Comparison of ENCODE assay signal across 17 cellular contexts in the genomic region with DNA sequence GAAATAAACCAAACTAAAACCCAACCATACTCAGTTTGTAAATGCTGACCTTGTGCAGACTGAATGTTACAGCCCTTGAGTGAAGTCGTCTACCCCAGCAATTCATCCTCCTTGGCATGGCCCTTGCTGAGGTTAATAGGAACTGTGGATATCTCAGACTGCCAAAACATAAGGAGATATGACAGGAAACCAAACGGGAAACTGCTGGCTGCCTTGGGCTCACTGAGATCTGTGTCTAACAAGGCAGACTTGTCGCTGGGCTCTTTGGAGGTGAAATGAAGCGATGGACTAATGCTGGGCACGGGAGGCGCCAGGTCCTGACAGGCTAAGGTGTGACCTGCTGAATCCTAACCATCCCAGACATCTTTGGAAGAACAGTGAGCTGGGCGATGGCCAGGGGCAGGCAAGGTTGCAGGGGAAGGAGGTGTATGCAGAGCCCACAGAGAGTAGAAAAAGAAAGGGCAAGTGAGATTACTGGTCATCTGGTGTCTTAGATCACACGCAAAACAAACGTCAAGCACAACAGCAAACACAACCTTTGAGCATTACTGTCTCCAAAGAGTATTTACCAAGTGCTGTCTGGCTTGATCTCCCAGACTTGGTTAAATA. TPM values are rescaled to one million over a fixed set of nuclear protein-coding genes. Genes with fewer than 3 reads are reported as not detected.
DNase-seq lines count a peak whose midpoint lies in the region; ATAC-seq and TF ChIP-seq lines count a peak whose summit lies in the region.
"Had no signal": no experiment of that assay in that cellular context is flagged by ENCODE, and none has a peak within 500 bp of the region (broad histone marks: within the 10 kb centered on the region; RNA-seq: fewer than 3 reads in every experiment).

No MANE protein-coding gene starts in this region.

- TF ChIP-seq CTCF in left ventricle myocardium inferior (IDR thresholded peaks at IDR 0.05; ENCODE audit: borderline replicate concordance) (no peak), body of pancreas (IDR thresholded peaks at IDR 0.05) (no peak), thoracic aorta (IDR thresholded peaks at IDR 0.05) (no peak), tibial artery (IDR thresholded peaks at IDR 0.05) (no peak)

- H3K4me3 Mint-ChIP-seq in memory B cell, result peak overlapping the region; percentile 9
- H3K4me3 Mint-ChIP-seq: activated naive CD8-positive, alpha-beta T cell treated with anti-CD3 and anti-CD28 coated beads for 36 hours; central memory CD8-positive, alpha-beta T cell; nephron had no signal

- H3K36me3 Mint-ChIP-seq in memory B cell, result no peaks in the 10 kb centered on the region
- H3K36me3 Mint-ChIP-seq: activated naive CD8-positive, alpha-beta T cell treated with anti-CD3 and anti-CD28 coated beads for 36 hours had no signal

- ATAC-seq in Right ventricle myocardium inferior (peak; percentile 13), body of pancreas (peak; percentile 74), memory B cell (ENCODE audit: low read depth) (no peak), thoracic aorta (ENCODE audit: insufficient number of reproducible peaks, low FRiP score, low read depth) (no peak), esophagus mucosa (no peak)

- H3K27ac Mint-ChIP-seq in memory B cell, result no peak overlapping the region
- H3K27ac Mint-ChIP-seq: activated naive CD8-positive, alpha-beta T cell treated with anti-CD3 and anti-CD28 coated beads for 36 hours; nephron had no signal

- H3K4me1 ChIP-seq in left ventricle myocardium inferior (peaks cover 7% of the 10 kb centered on the region), body of pancreas (peaks cover 25% of the 10 kb centered on the region), thoracic aorta (ENCODE audit: control insufficient read depth in 1 of 2, low read depth in 2 of 2) (peaks cover 6 to 8% of the 10 kb centered on the region in 2 donors), tibial artery (peaks cover 0 to 7% (median 0%) of the 10 kb centered on the region in 4 donors)

- H3K4me1 Mint-ChIP-seq in memory B cell, result peaks cover 4% of the 10 kb centered on the region
- H3K4me1 Mint-ChIP-seq: central memory CD8-positive, alpha-beta T cell; nephron had no signal

- peak in 1 of 3 donors; percentile 20 for TF ChIP-seq POLR2A in body of pancreas (IDR thresholded peaks at IDR 0.05)

- H3K27me3 ChIP-seq in left ventricle myocardium inferior (ENCODE audit: low read depth) (no peaks in the 10 kb centered on the region), body of pancreas (no peaks in the 10 kb centered on the region), thoracic aorta (replicated peaks; ENCODE audit: insufficient read depth) (no peaks in the 10 kb centered on the region), tibial artery (no peaks in the 10 kb centered on the region)

- no peaks in the 10 kb centered on the region for H3K36me3 ChIP-seq in left ventricle myocardium inferior
- H3K36me3 ChIP-seq in body of pancreas (replicated peaks in 1 of 2; ENCODE audit: insufficient read depth in 1 of 2, low read depth in 2 of 2), result no peaks in the 10 kb centered on the region
- H3K36me3 ChIP-seq in thoracic aorta, result no peaks in the 10 kb centered on the region
- H3K36me3 ChIP-seq in tibial artery, result no peaks in the 10 kb centered on the region

- no peaks in the 10 kb centered on the region for H3K27me3 Mint-ChIP-seq in memory B cell

- intact Hi-C loops in Right ventricle myocardium inferior (cut with DNase I), result no loop called here
- intact Hi-C loops in left ventricle myocardium inferior (cut with micrococcal nuclease), result no loop called here
- intact Hi-C loops in body of pancreas (cut with DNase I), result no loop called here
- intact Hi-C loops in posterior vena cava (cut with DNase I), result no loop called here
- intact Hi-C loops in tibial artery (cut with DNase I; ENCODE audit: low total_unique reads), result no loop called here

- H3K4me3 ChIP-seq in left ventricle myocardium inferior (no peak overlapping the region), body of pancreas (no peak overlapping the region), thoracic aorta (peak overlapping the region; percentile 47), tibial artery (no peak overlapping the region)
- H3K4me3 ChIP-seq: smooth muscle cell had no signal

- no peaks in the 10 kb centered on the region for H3K9me3 ChIP-seq in left ventricle myocardium inferior (replicated peaks)
- no peaks in the 10 kb centered on the region for H3K9me3 ChIP-seq in body of pancreas
- H3K9me3 ChIP-seq in thoracic aorta, result no peaks in the 10 kb centered on the region
- H3K9me3 ChIP-seq in tibial artery, result no peaks in the 10 kb centered on the region

- H3K9me3 Mint-ChIP-seq in memory B cell, result no peaks in the 10 kb centered on the region
- H3K9me3 Mint-ChIP-seq: activated naive CD8-positive, alpha-beta T cell treated with anti-CD3 and anti-CD28 coated beads for 36 hours; central memory CD8-positive, alpha-beta T cell; nephron had no signal

- 11 to 17% methylated on average over 9 of the region's 9 CpGs for WGBS in body of pancreas, 2 donors

- DNase-seq in Right ventricle myocardium inferior (ENCODE audit: missing footprints), result peak; percentile 32
- DNase-seq in left ventricle myocardium inferior, result no peak
- peak; percentile 24 to 49 (median 27) for DNase-seq in body of pancreas
- DNase-seq in memory B cell (ENCODE audit: low spot score in 2 of 2), result no peak
- DNase-seq in thoracic aorta (ENCODE audit: low spot score), result no peak
- no peak for DNase-seq in posterior vena cava (ENCODE audit: low spot score)
- no peak for DNase-seq in tibial artery
- DNase-seq: ACHN; activated CD4-positive, CD25-positive, alpha-beta regulatory T cell; activated naive CD8-positive, alpha-beta T cell treated with anti-CD3 and anti-CD28 coated beads for 36 hours; DMS 273 treated with DMSO at 0.1 percent for 48 hours; NCI-H2171 had no signal

- no peak overlapping the region for H3K27ac ChIP-seq in left ventricle myocardium inferior (replicated peaks)
- peak overlapping the region; percentile 37 to 79 (median 66) for H3K27ac ChIP-seq in body of pancreas
- peak overlapping the region in 1 of 2 donors; percentile 27 for H3K27ac ChIP-seq in thoracic aorta
- no peak overlapping the region for H3K27ac ChIP-seq in tibial artery
- H3K27ac ChIP-seq: SK-N-MC had no signal

RNA-seq across cellular contexts. Expression of gene ALDH1A1, which starts 44.6 kb away (rescaled TPM):
- 25.7 TPM for total RNA-seq in Right ventricle myocardium inferior
- 20.7 TPM for total RNA-seq in left ventricle myocardium inferior
- total RNA-seq in body of pancreas, result 100 to 1,000 TPM in 1 of 2 donors, 10 to 100 TPM in 1; 87.7 to 184 TPM
- 100 to 1,000 TPM; 101 to 196 TPM for total RNA-seq in thoracic aorta
- 100 to 1,000 TPM; 185 to 235 TPM for total RNA-seq in posterior vena cava
- total RNA-seq in esophagus mucosa, result 3.3 TPM
- total RNA-seq: activated naive CD8-positive, alpha-beta T cell treated with anti-CD3 and anti-CD28 coated beads for 36 hours had no signal

Comparison
In these comparisons a context has a peak if more than half of its experiments do, and no peak if none do; other contexts are left out.
1. DNase-seq: peak in Right ventricle myocardium inferior (single experiment) and body of pancreas (4 of 4); none in left ventricle myocardium inferior (single experiment), memory B cell (0 of 2), thoracic aorta (single experiment), posterior vena cava (single experiment) and tibial artery (0 of 2).
2. ATAC-seq: peak in Right ventricle myocardium inferior (single experiment) and body of pancreas (single experiment); none in memory B cell (single experiment), thoracic aorta (single experiment) and esophagus mucosa (single experiment).
3. H3K27ac ChIP-seq: peak in body of pancreas (4 of 4); none in left ventricle myocardium inferior (single experiment) and tibial artery (0 of 2).